13 cellular contexts compared by ENCODE assay signal in genomic region chr9:129987941-129988340, GRCh38. TPM values are rescaled to one million over a fixed set of nuclear protein-coding genes. Genes with fewer than 3 reads are reported as not detected.
DNase-seq lines count a peak whose midpoint lies in the region; ATAC-seq and TF ChIP-seq lines count a peak whose summit lies in the region.
"Had no signal": no experiment of that assay in that cellular context is flagged by ENCODE, and none has a peak within 500 bp of the region (broad histone marks: within the 10 kb centered on the region; RNA-seq: fewer than 3 reads in every experiment).

No MANE protein-coding gene starts in this region.

- POLR2A ChIA-PET in HEK293T (lab: Yijun Ruan, JAX) = no interaction called here

- peaks cover 24% of the 10 kb centered on the region for H3K36me3 Mint-ChIP-seq in activated naive CD4-positive, alpha-beta T cell treated with anti-CD3 and anti-CD28 coated beads, Interleukin-2, amount 50 U/mL, for 24 hours
- peaks cover 46% of the 10 kb centered on the region for H3K36me3 Mint-ChIP-seq in T-helper 2 cell treated with Interferon-gamma antibody and Interleukin-4, amounts not matched to agents 5 μg/mL and 100 μg/mL, for 36 hours (ENCODE audit: low read depth)
- peaks cover 7 to 17% (median 13%) of the 10 kb centered on the region in 3 donors for H3K36me3 Mint-ChIP-seq in immature natural killer cell

- no peak for DNase-seq in activated naive CD4-positive, alpha-beta T cell treated with Interleukin-2 at 50 U/mL for 16 hours
- DNase-seq in T-helper 2 cell treated with Interferon-gamma antibody and Interleukin-4, amounts not matched to agents 5 μg/mL and 100 μg/mL, for 36 hours (ENCODE audit: low spot score) = no peak
- no peak for DNase-seq in immature natural killer cell
- no peak for DNase-seq in ecto neural progenitor cell (ENCODE audit: low spot score)
- DNase-seq in activated gamma-delta T cell (lab: John Stamatoyannopoulos, UW) = no peak
- DNase-seq in HEK293T (ENCODE audit: extremely low spot score) = no peak
- DNase-seq: caudate nucleus; effector CD8-positive, alpha-beta T cell; heart right ventricle; stimulated activated CD4-positive, alpha-beta T cell treated with anti-CD3 and anti-CD28 coated beads, Interleukin-15, amount 100 ng/mL, for 24 hours; SW 1271 had no signal

- peak overlapping the region; percentile 39 for H3K4me3 Mint-ChIP-seq in activated naive CD4-positive, alpha-beta T cell treated with anti-CD3 and anti-CD28 coated beads, Interleukin-2, amount 50 U/mL, for 24 hours
- H3K4me3 Mint-ChIP-seq in T-helper 2 cell treated with Interferon-gamma antibody and Interleukin-4, amounts not matched to agents 5 μg/mL and 100 μg/mL, for 36 hours = no peak overlapping the region
- no peak overlapping the region for H3K4me3 Mint-ChIP-seq in immature natural killer cell

- CTCF ChIA-PET in HEK293T (lab: Yijun Ruan, JAX) = no interaction called here

- H3K4me1 Mint-ChIP-seq in activated naive CD4-positive, alpha-beta T cell treated with anti-CD3 and anti-CD28 coated beads, Interleukin-2, amount 50 U/mL, for 24 hours = peaks cover 75% of the 10 kb centered on the region
- H3K4me1 Mint-ChIP-seq in T-helper 2 cell treated with Interferon-gamma antibody and Interleukin-4, amounts not matched to agents 5 μg/mL and 100 μg/mL, for 36 hours (ENCODE audit: low read depth) = peaks cover 52% of the 10 kb centered on the region
- H3K4me1 Mint-ChIP-seq in immature natural killer cell = peaks cover 70 to 89% of the 10 kb centered on the region in 2 donors

- peak overlapping the region; percentile 96 for H3K27ac Mint-ChIP-seq in activated naive CD4-positive, alpha-beta T cell treated with anti-CD3 and anti-CD28 coated beads, Interleukin-2, amount 50 U/mL, for 24 hours
- H3K27ac Mint-ChIP-seq in T-helper 2 cell treated with Interferon-gamma antibody and Interleukin-4, amounts not matched to agents 5 μg/mL and 100 μg/mL, for 36 hours = peak overlapping the region; percentile 53
- peak overlapping the region; percentile 20 to 84 (median 60) for H3K27ac Mint-ChIP-seq in immature natural killer cell

- ATAC-seq in HG03460 (IDR thresholded peaks at IDR 0.05; ENCODE audit: unreplicated experiment) = no peak
- ATAC-seq: heart right ventricle had no signal

- no peaks in the 10 kb centered on the region for H3K27me3 Mint-ChIP-seq in activated naive CD4-positive, alpha-beta T cell treated with anti-CD3 and anti-CD28 coated beads, Interleukin-2, amount 50 U/mL, for 24 hours
- H3K27me3 Mint-ChIP-seq in T-helper 2 cell treated with Interferon-gamma antibody and Interleukin-4, amounts not matched to agents 5 μg/mL and 100 μg/mL, for 36 hours (ENCODE audit: low read depth) = no peaks in the 10 kb centered on the region
- H3K27me3 Mint-ChIP-seq in immature natural killer cell (ENCODE audit: low read depth in 3 of 3) = peaks cover 0 to 4% (median 2%) of the 10 kb centered on the region in 3 donors

- no peaks in the 10 kb centered on the region for H3K9me3 Mint-ChIP-seq in activated naive CD4-positive, alpha-beta T cell treated with anti-CD3 and anti-CD28 coated beads, Interleukin-2, amount 50 U/mL, for 24 hours
- H3K9me3 Mint-ChIP-seq in T-helper 2 cell treated with Interferon-gamma antibody and Interleukin-4, amounts not matched to agents 5 μg/mL and 100 μg/mL, for 36 hours = no peaks in the 10 kb centered on the region
- H3K9me3 Mint-ChIP-seq in immature natural killer cell = no peaks in the 10 kb centered on the region

TF ChIP-seq in HEK293T, 16 proteins besides CTCF, POLR2A, EP300 and RAD21:
- TF ChIP-seq SUZ12 (IDR thresholded peaks at IDR 0.05) (no peak), FOXK2 (IDR thresholded peaks at IDR 0.05) (no peak), FOXM1 (IDR thresholded peaks at IDR 0.05; ENCODE audit: borderline replicate concordance) (no peak), PKNOX1 (IDR thresholded peaks at IDR 0.05) (no peak), SP1 (IDR thresholded peaks at IDR 0.05) (no peak), ARNT (IDR thresholded peaks at IDR 0.05) (no peak), TARDBP (IDR thresholded peaks at IDR 0.05) (no peak), CTBP1 (IDR thresholded peaks at IDR 0.05; ENCODE audit: borderline replicate concordance) (no peak), ELF4 (IDR thresholded peaks at IDR 0.05) (no peak), BHLHE40 (IDR thresholded peaks at IDR 0.05; ENCODE audit: borderline replicate concordance) (no peak), LEF1 (IDR thresholded peaks at IDR 0.05; ENCODE audit: borderline replicate concordance) (no peak), L3MBTL2 (conservative IDR thresholded peaks at IDR 0.05) (no peak), HDGF (IDR thresholded peaks at IDR 0.05; ENCODE audit: borderline replicate concordance) (no peak), NFRKB (IDR thresholded peaks at IDR 0.05) (no peak), ZNF384 (IDR thresholded peaks at IDR 0.05) (no peak), FOXA1 (IDR thresholded peaks at IDR 0.05) (no peak)

RNA-seq across cellular contexts. Expression of gene FNBP1, which starts 55.0 kb away (rescaled TPM):
- 100 to 1,000 TPM; 113 to 136 (median 135) TPM for polyA plus RNA-seq in immature natural killer cell
